In genomic region chr3:62636235-62636826, GRCh38 we compare ENCODE assay signal across 26 cellular contexts.
DNase-seq lines count a peak whose midpoint lies in the region; ATAC-seq, FAIRE-seq and TF ChIP-seq lines count a peak whose summit lies in the region.
"Had no signal": no experiment of that assay in that cellular context is flagged by ENCODE, and none has a peak within 500 bp of the region (broad histone marks: within the 10 kb centered on the region; RNA-seq: fewer than 3 reads in every experiment).

No MANE protein-coding gene starts in this region.

- POLR2A ChIA-PET in HepG2 (lab: Yijun Ruan, JAX): no interaction called here

- no peak for TF ChIP-seq CTCF in HepG2 (CRISPR knock-in tag; IDR thresholded peaks at IDR 0.05)
- TF ChIP-seq CTCF in right lobe of liver (IDR thresholded peaks at IDR 0.05): no peak

- H3K4me3 ChIP-seq in HepG2 (replicated peaks in 1 of 3; ENCODE audit: insufficient read depth in 1 of 3, low read depth in 2 of 3, low read length in 3 of 3): no peak overlapping the region
- H3K4me3 ChIP-seq in right lobe of liver: no peak overlapping the region
- H3K4me3 ChIP-seq: GM23338, SJSA1 had no signal

- TF ChIP-seq RAD21 in HepG2 (CRISPR knock-in tag; IDR thresholded peaks at IDR 0.05): no peak

- no peak overlapping the region for H3K4me2 ChIP-seq in HepG2 (ENCODE audit: low read depth, low read length)
- H3K4me2 ChIP-seq: GM23338 had no signal

- no peak for TF ChIP-seq POLR2A in HepG2 (IDR thresholded peaks at IDR 0.05; ENCODE audit: insufficient read depth in 1 of 2, low read depth in 2 of 2, low read length in 2 of 2)
- no peak for TF ChIP-seq POLR2A in right lobe of liver (IDR thresholded peaks at IDR 0.05)

- intact Hi-C loops in HepG2 (cut with micrococcal nuclease; ENCODE audit: unreplicated experiment): no loop called here
- intact Hi-C loops in right lobe of liver (cut with DNase I): no loop called here
- intact Hi-C loops in left ventricle myocardium superior (cut with micrococcal nuclease): no loop called here

- H4K20me1 ChIP-seq in HepG2 (ENCODE audit: insufficient read depth, low read length): no peaks in the 10 kb centered on the region

- no peak for ATAC-seq in HepG2
- ATAC-seq in right lobe of liver: no peak
- peak; percentile 80 for ATAC-seq in left ventricle myocardium superior
- no peak for ATAC-seq in GM19455 (IDR thresholded peaks at IDR 0.05; ENCODE audit: unreplicated experiment)
- ATAC-seq in GM21825 (IDR thresholded peaks at IDR 0.05; ENCODE audit: unreplicated experiment): no peak
- ATAC-seq: GM23338, PC-3 had no signal

- WGBS in HepG2 (ENCODE audit: low lambda C conversion rate): 4% methylated on average over 4 of the region's 4 CpGs
- WGBS in right lobe of liver (ENCODE audit: insufficient coverage, low coverage, low lambda C conversion rate, missing lambda C conversion rate): 44% methylated on average over 3 of the region's 4 CpGs

- TF ChIP-seq EP300 in HepG2 (IDR thresholded peaks at IDR 0.05; ENCODE audit: low read depth in 2 of 2, low read length in 2 of 2) (no peak), HepG2 (CRISPR knock-in tag; IDR thresholded peaks at IDR 0.05; ENCODE audit: borderline replicate concordance) (no peak)

- no peak overlapping the region for H2AFZ ChIP-seq in HepG2 (ENCODE audit: low read length)
- H2AFZ ChIP-seq: GM23338 had no signal

- in situ Hi-C loops in HepG2 (cut with HindIII; ENCODE audit: extremely low pct_ligation_motif_present, low pct_unique_long_range_greater_than_20kb): loop anchor here (25.0 kb wide), 1 partner anchor 1176 kb away; the partner anchor contains the start of gene C3orf49

- DNase-seq in NCI-H345 (lab: John Stamatoyannopoulos, UW): peak; percentile 19
- no peak for DNase-seq in NCI-H345 treated with DMSO at 0.1 percent for 48 hours (lab: John Stamatoyannopoulos, UW; ENCODE audit: unreplicated experiment)
- no peak for DNase-seq in HepG2 (ENCODE audit: low spot score)
- no peak for DNase-seq in right lobe of liver
- DNase-seq in left ventricle myocardium superior: no peak
- DNase-seq in HT-29 (ENCODE audit: low spot score): no peak
- DNase-seq: 8988T; ACHN; BE2C; CD8-positive, alpha-beta memory T cell; DMS 273 treated with DMSO at 0.1 percent for 48 hours; DND-41; H9; KBM-7; MV-4-11; NCI-H1105; NCI-H1436 treated with DMSO at 0.1 percent for 48 hours; NCI-H187 treated with DMSO at 0.1 percent for 48 hours; NCI-H510A treated with DMSO at 0.1 percent for 48 hours; NK-92 treated with Interleukin-12 subunit alpha and Interleukin-12 subunit beta, amount 100 ng/mL, for 24 hours; PC-3 had no signal

- H3K36me3 ChIP-seq in HepG2 (replicated peaks in 1 of 2; ENCODE audit: control insufficient read depth in 1 of 2, insufficient read depth in 2 of 2, low read length in 2 of 2) (no peaks in the 10 kb centered on the region), right lobe of liver (no peaks in the 10 kb centered on the region)
- H3K36me3 ChIP-seq: BE2C, SJSA1 had no signal

- H3K9ac ChIP-seq in HepG2 (ENCODE audit: insufficient read depth, low read depth, low read length): no peak overlapping the region

- H3K27ac ChIP-seq in HepG2 (ENCODE audit: extremely low read length, insufficient read depth, low read length) (no peak overlapping the region), right lobe of liver (no peak overlapping the region)
- H3K27ac ChIP-seq: SJSA1 had no signal

- CTCF ChIA-PET in HepG2 (lab: Yijun Ruan, JAX; ENCODE audit: low intra/inter-chr PET ratio, low total read pairs): no interaction called here

- H3K27me3 ChIP-seq in HepG2 (ENCODE audit: control insufficient read depth in 1 of 2, insufficient read depth in 2 of 2, low read length in 2 of 2): no peaks in the 10 kb centered on the region
- H3K27me3 ChIP-seq in right lobe of liver: no peaks in the 10 kb centered on the region
- H3K27me3 ChIP-seq: BE2C had no signal

- FAIRE-seq in HepG2 (lab: Jason Lieb, UNC): no peak
- FAIRE-seq: GM18507 had no signal

- H3K79me2 ChIP-seq in HepG2 (ENCODE audit: insufficient read depth, low read length): no peaks in the 10 kb centered on the region

- BruUV-seq in HepG2 (replicated peaks; lab: Mats Ljungman, UMichigan): no TSS peak

- no peaks in the 10 kb centered on the region for H3K9me3 ChIP-seq in HepG2 (ENCODE audit: low read length)
- no peaks in the 10 kb centered on the region for H3K9me3 ChIP-seq in right lobe of liver
- H3K9me3 ChIP-seq: BE2C, SJSA1 had no signal

- H3K4me1 ChIP-seq in HepG2 (ENCODE audit: insufficient read depth, low read length) (no peaks in the 10 kb centered on the region), right lobe of liver (no peaks in the 10 kb centered on the region)
- H3K4me1 ChIP-seq: SJSA1 had no signal

TF ChIP-seq in HepG2, 621 proteins besides CTCF, POLR2A, EP300 and RAD21:
- peak; percentile 92 for TF ChIP-seq LCORL (IDR thresholded peaks at IDR 0.05)
- no peak for TF ChIP-seq LCORL (CRISPR knock-in tag; IDR thresholded peaks at IDR 0.05)
- no peak for TF ChIP-seq ZNF549 (CRISPR knock-in tag; IDR thresholded peaks at IDR 0.05)
